1 cellular context compared by ENCODE assay signal in genomic region chr19:38975214-38975860, GRCh38.
TF ChIP-seq lines count a peak whose summit lies in the region.

Gene FBXO17 (minus strand): TSS chr19:38975742. CDS start chr19:38950319, 25,423 bp downstream.

TF ChIP-seq in HepG2, 621 proteins besides CTCF, POLR2A, EP300 and RAD21 (continued from another document and continues in another):
- no peak for TF ChIP-seq ZBTB4 (CRISPR knock-in tag; IDR thresholded peaks at IDR 0.05; ENCODE audit: borderline replicate concordance)
- TF ChIP-seq GFI1 (CRISPR knock-in tag; IDR thresholded peaks at IDR 0.05; ENCODE audit: borderline replicate concordance), result 0 out of 2 replicates have a peak, but pooled peaks have one; percentile 20
- no peak for TF ChIP-seq NFRKB (IDR thresholded peaks at IDR 0.05)
- TF ChIP-seq CEBPZ (IDR thresholded peaks at IDR 0.05; ENCODE audit: low read length), result no peak
- TF ChIP-seq ZNF616 (CRISPR knock-in tag; IDR thresholded peaks at IDR 0.05; ENCODE audit: low read depth), result 0 out of 2 replicates have a peak, but pooled peaks have one; percentile 29
- TF ChIP-seq PHF21A (CRISPR knock-in tag; IDR thresholded peaks at IDR 0.05), result no peak
- TF ChIP-seq ZNF354B (CRISPR knock-in tag; IDR thresholded peaks at IDR 0.05), result no peak
- TF ChIP-seq THRA (CRISPR knock-in tag; IDR thresholded peaks at IDR 0.05; ENCODE audit: borderline replicate concordance), result 0 out of 2 replicates have a peak, but pooled peaks have one; percentile 10
- TF ChIP-seq ZNF24 (IDR thresholded peaks at IDR 0.05), result no peak
- no peak for TF ChIP-seq FOXK2 (IDR thresholded peaks at IDR 0.05)
- no peak for TF ChIP-seq SKI (IDR thresholded peaks at IDR 0.05; ENCODE audit: partially characterized antibody)
- no peak for TF ChIP-seq PITX1 (CRISPR knock-in tag; IDR thresholded peaks at IDR 0.05)
- no peak for TF ChIP-seq FOXA1 (IDR thresholded peaks at IDR 0.05)
- TF ChIP-seq FOXA1 (CRISPR knock-in tag; IDR thresholded peaks at IDR 0.05), result no peak
- TF ChIP-seq ZNF292 (CRISPR knock-in tag; IDR thresholded peaks at IDR 0.05; ENCODE audit: borderline replicate concordance, low read depth), result no peak
- peak; percentile 27; the same call in 1 of the 2 replicates for TF ChIP-seq ZNF256 (CRISPR knock-in tag; conservative IDR thresholded peaks at IDR 0.05)
- no peak for TF ChIP-seq ZNF597 (CRISPR knock-in tag; IDR thresholded peaks at IDR 0.05)
- no peak for TF ChIP-seq RFXAP (CRISPR knock-in tag; IDR thresholded peaks at IDR 0.05; ENCODE audit: borderline replicate concordance)
- TF ChIP-seq IRF9 (CRISPR knock-in tag; IDR thresholded peaks at IDR 0.05; ENCODE audit: borderline replicate concordance), result peak; percentile 40; the same call in 1 of the 2 replicates
- no peak for TF ChIP-seq NFE2L1 (CRISPR knock-in tag; IDR thresholded peaks at IDR 0.05; ENCODE audit: borderline replicate concordance)
- no peak for TF ChIP-seq MLX (CRISPR knock-in tag; IDR thresholded peaks at IDR 0.05)
- TF ChIP-seq IRF1 (CRISPR knock-in tag; IDR thresholded peaks at IDR 0.05; ENCODE audit: low read depth), result no peak
- TF ChIP-seq HNRNPL (IDR thresholded peaks at IDR 0.05; ENCODE audit: low read depth, low read length), result no peak
- no peak; the same call in 1 of the 2 replicates for TF ChIP-seq SP140L (CRISPR knock-in tag; IDR thresholded peaks at IDR 0.05; ENCODE audit: borderline replicate concordance)
- no peak for TF ChIP-seq NFATC3 (CRISPR knock-in tag; IDR thresholded peaks at IDR 0.05)
- peak; percentile 71 for TF ChIP-seq ZBTB2 (CRISPR knock-in tag; IDR thresholded peaks at IDR 0.05; ENCODE audit: low read depth)
- TF ChIP-seq ERF (CRISPR knock-in tag; IDR thresholded peaks at IDR 0.05), result no peak; the same call in 1 of the 2 replicates
- TF ChIP-seq ARNT2 (CRISPR knock-in tag; IDR thresholded peaks at IDR 0.05; ENCODE audit: low read depth), result no peak; the same call in 1 of the 2 replicates
- peak; percentile 71; the same call in 1 of the 2 replicates for TF ChIP-seq ZNF598 (CRISPR knock-in tag; IDR thresholded peaks at IDR 0.05; ENCODE audit: borderline replicate concordance)
- TF ChIP-seq YEATS4 (CRISPR knock-in tag; IDR thresholded peaks at IDR 0.05; ENCODE audit: borderline replicate concordance), result no peak
- no peak for TF ChIP-seq ZNF772 (CRISPR knock-in tag; IDR thresholded peaks at IDR 0.05)
- TF ChIP-seq NKX3-1 (CRISPR knock-in tag; IDR thresholded peaks at IDR 0.05), result no peak
- peak; percentile 38; the same call in 1 of the 2 replicates for TF ChIP-seq NR0B2 (CRISPR knock-in tag; IDR thresholded peaks at IDR 0.05)
- no peak; the same call in 1 of the 2 replicates for TF ChIP-seq SMAD3 (CRISPR knock-in tag; IDR thresholded peaks at IDR 0.05)
- no peak for TF ChIP-seq ARID3A (IDR thresholded peaks at IDR 0.05; ENCODE audit: low read depth, low read length)
- TF ChIP-seq STAT6 (CRISPR knock-in tag; IDR thresholded peaks at IDR 0.05; ENCODE audit: borderline replicate concordance), result no peak
- TF ChIP-seq ZFAT (CRISPR knock-in tag; conservative IDR thresholded peaks at IDR 0.05), result no peak
- TF ChIP-seq ZNF205 (CRISPR knock-in tag; IDR thresholded peaks at IDR 0.05), result no peak
- TF ChIP-seq CCDC6 (CRISPR knock-in tag; IDR thresholded peaks at IDR 0.05), result peak; percentile 65; the same call in 1 of the 2 replicates
- no peak for TF ChIP-seq RARG (CRISPR knock-in tag; IDR thresholded peaks at IDR 0.05; ENCODE audit: low read depth)
- no peak for TF ChIP-seq IKZF4 (CRISPR knock-in tag; IDR thresholded peaks at IDR 0.05; ENCODE audit: borderline replicate concordance, low read depth, not compliant biosample characterization)
- TF ChIP-seq ZNF282 (IDR thresholded peaks at IDR 0.05; ENCODE audit: partially characterized antibody), result no peak
- TF ChIP-seq ZNF530 (CRISPR knock-in tag; IDR thresholded peaks at IDR 0.05; ENCODE audit: low read depth), result 0 out of 2 replicates have a peak, but pooled peaks have one; percentile 35
- no peak for TF ChIP-seq ZNF570 (CRISPR knock-in tag; IDR thresholded peaks at IDR 0.05; ENCODE audit: borderline replicate concordance)
- TF ChIP-seq NFIB (CRISPR knock-in tag; IDR thresholded peaks at IDR 0.05; ENCODE audit: borderline replicate concordance), result no peak
